ENCODE assay signal across 7 cellular contexts in the genomic region with DNA sequence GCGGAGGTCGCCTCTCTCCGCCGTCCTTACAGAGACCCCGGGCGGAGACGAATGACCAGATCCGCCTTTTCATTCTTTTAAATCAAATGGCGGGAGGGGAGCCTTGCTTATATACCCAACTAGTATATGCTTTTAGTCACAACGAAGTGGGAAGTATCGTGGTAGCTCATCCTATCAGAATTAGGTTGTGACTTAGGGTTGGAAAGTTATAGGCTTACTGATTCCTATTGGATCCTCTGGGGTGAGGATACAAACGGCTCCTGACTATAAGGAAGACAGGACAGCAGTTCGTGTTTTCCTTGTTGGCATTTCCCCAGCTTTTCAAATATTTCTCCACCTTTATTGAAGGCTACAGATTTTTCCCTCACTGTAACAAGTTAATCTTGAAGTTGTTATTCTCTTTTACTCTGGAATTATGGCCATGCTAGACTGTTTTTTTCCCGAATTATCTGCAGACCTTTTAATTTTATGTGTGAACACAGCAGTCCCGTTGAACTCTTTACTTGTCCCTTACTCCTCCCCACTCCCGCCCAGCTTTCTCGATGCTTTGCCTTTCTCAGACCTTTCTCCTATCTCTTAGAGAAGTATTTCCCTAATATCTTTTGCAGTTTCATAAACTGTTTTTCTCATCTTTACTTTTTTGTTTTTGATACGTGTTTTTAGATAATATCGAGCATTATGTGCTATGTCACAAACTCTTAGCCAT. TPM values are rescaled to one million over a fixed set of nuclear protein-coding genes. Genes with fewer than 3 reads are reported as not detected.
DNase-seq lines count a peak whose midpoint lies in the region; ATAC-seq and TF ChIP-seq lines count a peak whose summit lies in the region.

No MANE protein-coding gene starts in this region.

- no peak for TF ChIP-seq CTCF in GM10248 (IDR thresholded peaks at IDR 0.05; ENCODE audit: control extremely low read depth, extremely low read depth, low read depth, missing control alignments)

- DNase-seq in G401 (ENCODE audit: low spot score) (peak; percentile 45), Kasumi-1 (lab: John Stamatoyannopoulos, UW) (peak; percentile 48 to 51), left cardiac atrium (no peak), pulmonary artery endothelial cell (ENCODE audit: low read depth, low spot score) (peak; percentile 10), GM10248 (ENCODE audit: extremely low spot score) (no peak)
- DNase-seq in activated T-helper 1 cell treated with anti-CD3 and anti-CD28 coated beads, Interleukin-12 subunit alpha, Interleukin-12 subunit beta, Interleukin-2, Interleukin-4 antibody, amounts not matched to agents 30 ng/mL and 10 ng/mL and 1 ng/mL, durations not matched to agents 14 hours and 24 hours and 36 hours (ENCODE audit: low spot score): no peak

- POLR2A ChIA-PET in GM10248 (lab: Yijun Ruan, JAX): no interaction called here

- no peaks in the 10 kb centered on the region for H3K27me3 Mint-ChIP-seq in activated T-helper 1 cell treated with anti-CD3 and anti-CD28 coated beads, Interleukin-12 subunit alpha, Interleukin-12 subunit beta, Interleukin-2, Interleukin-4 antibody, amounts not matched to agents 30 ng/mL and 10 ng/mL and 1 ng/mL, durations not matched to agents 14 hours and 24 hours and 36 hours (ENCODE audit: insufficient read depth)

- peak overlapping the region; percentile 100 for H3K4me3 Mint-ChIP-seq in activated T-helper 1 cell treated with anti-CD3 and anti-CD28 coated beads, Interleukin-12 subunit alpha, Interleukin-12 subunit beta, Interleukin-2, Interleukin-4 antibody, amounts not matched to agents 30 ng/mL and 10 ng/mL and 1 ng/mL, durations not matched to agents 14 hours and 24 hours and 36 hours

- in situ Hi-C loops in G401 (cut with HindIII; ENCODE audit: low sequenced_read_pairs): no loop called here

- CTCF ChIA-PET in GM10248 (lab: Yijun Ruan, JAX): interaction anchor here (0.9 to 1.5 kb wide), 5 partner anchors 13 to 62 kb away, joined by 3 to 5 read pairs (median 4); no protein-coding TSS in a partner anchor

- peaks cover 68% of the 10 kb centered on the region for H3K4me1 Mint-ChIP-seq in activated T-helper 1 cell treated with anti-CD3 and anti-CD28 coated beads, Interleukin-12 subunit alpha, Interleukin-12 subunit beta, Interleukin-2, Interleukin-4 antibody, amounts not matched to agents 30 ng/mL and 10 ng/mL and 1 ng/mL, durations not matched to agents 14 hours and 24 hours and 36 hours (ENCODE audit: low read depth)

- peaks cover 14% of the 10 kb centered on the region for H3K36me3 Mint-ChIP-seq in activated T-helper 1 cell treated with anti-CD3 and anti-CD28 coated beads, Interleukin-12 subunit alpha, Interleukin-12 subunit beta, Interleukin-2, Interleukin-4 antibody, amounts not matched to agents 30 ng/mL and 10 ng/mL and 1 ng/mL, durations not matched to agents 14 hours and 24 hours and 36 hours (ENCODE audit: low read depth)

- ATAC-seq in GM21786 (IDR thresholded peaks at IDR 0.05; ENCODE audit: unreplicated experiment) (peak; percentile 3), left cardiac atrium (peak; percentile 7 to 41)

- H3K27ac Mint-ChIP-seq in activated T-helper 1 cell treated with anti-CD3 and anti-CD28 coated beads, Interleukin-12 subunit alpha, Interleukin-12 subunit beta, Interleukin-2, Interleukin-4 antibody, amounts not matched to agents 30 ng/mL and 10 ng/mL and 1 ng/mL, durations not matched to agents 14 hours and 24 hours and 36 hours: peak overlapping the region; percentile 99

- intact Hi-C loops in activated T-helper 1 cell treated with anti-CD3 and anti-CD28 coated beads, Interleukin-12 subunit alpha, Interleukin-12 subunit beta, Interleukin-2, Interleukin-4 antibody, amounts not matched to agents 30 ng/mL and 10 ng/mL and 1 ng/mL, durations not matched to agents 14 hours and 24 hours and 36 hours (cut with micrococcal nuclease): loop anchor here (5.0 kb wide), 5 partner anchors 348 to 1908 kb away; a partner anchor contains a TSS
- intact Hi-C loops in left cardiac atrium (cut with DNase I): no loop called here

- no peaks in the 10 kb centered on the region for H3K9me3 Mint-ChIP-seq in activated T-helper 1 cell treated with anti-CD3 and anti-CD28 coated beads, Interleukin-12 subunit alpha, Interleukin-12 subunit beta, Interleukin-2, Interleukin-4 antibody, amounts not matched to agents 30 ng/mL and 10 ng/mL and 1 ng/mL, durations not matched to agents 14 hours and 24 hours and 36 hours

RNA-seq across cellular contexts. Expression of a gene that starts 0.6 kb away (rescaled TPM):
- total RNA-seq in G401 (2014; rRNA removed; shearing (Covaris generic)): 5.9 and 14.1 TPM in 2 replicates
- 15.4 and 18.2 TPM in 2 replicates for total RNA-seq in activated T-helper 1 cell treated with anti-CD3 and anti-CD28 coated beads, Interleukin-12 subunit alpha, Interleukin-12 subunit beta, Interleukin-2, Interleukin-4 antibody, amounts not matched to agents 30 ng/mL and 10 ng/mL and 1 ng/mL, durations not matched to agents 14 hours and 24 hours and 36 hours
- total RNA-seq in left cardiac atrium: 10 to 100 TPM; 15.4 to 16.7 TPM
- total RNA-seq in pulmonary artery endothelial cell: 11.7 and 17.8 TPM in 2 replicates

RNA-seq across cellular contexts. Expression of a gene that starts 0.9 kb away (rescaled TPM):
- 11.8 and 17.9 TPM in 2 replicates for total RNA-seq in G401 (2014; rRNA removed; shearing (Covaris generic))
- 17.0 and 18.1 TPM in 2 replicates for total RNA-seq in activated T-helper 1 cell treated with anti-CD3 and anti-CD28 coated beads, Interleukin-12 subunit alpha, Interleukin-12 subunit beta, Interleukin-2, Interleukin-4 antibody, amounts not matched to agents 30 ng/mL and 10 ng/mL and 1 ng/mL, durations not matched to agents 14 hours and 24 hours and 36 hours
- total RNA-seq in left cardiac atrium: 10 to 100 TPM; 24.5 to 28.7 TPM
- 17.0 and 29.3 TPM in 2 replicates for total RNA-seq in pulmonary artery endothelial cell

Comparison
In these comparisons a context has a peak if more than half of its experiments do, and no peak if none do; other contexts are left out.
1. DNase-seq: peak in G401 (single experiment), Kasumi-1 (2 of 2) and pulmonary artery endothelial cell (single experiment); none in activated T-helper 1 cell treated with anti-CD3 and anti-CD28 coated beads, Interleukin-12 subunit alpha, Interleukin-12 subunit beta, Interleukin-2, Interleukin-4 antibody, amounts not matched to agents 30 ng/mL and 10 ng/mL and 1 ng/mL, durations not matched to agents 14 hours and 24 hours and 36 hours (single experiment), left cardiac atrium (single experiment) and GM10248 (single experiment).